Comparison of ENCODE assay signal across 8 cellular contexts in genomic region chr16:67872631-67873434, GRCh38. TPM values are rescaled to one million over a fixed set of nuclear protein-coding genes. Genes with fewer than 3 reads are reported as not detected.
DNase-seq lines count a peak whose midpoint lies in the region; ATAC-seq and TF ChIP-seq lines count a peak whose summit lies in the region.

Gene EDC4, plus strand, starts transcription at chr16:67873052. Its CDS starts 210 bp downstream, at chr16:67873262.

- H3K36me3 Mint-ChIP-seq in Calu3 (ENCODE audit: insufficient read depth, unreplicated experiment), result peaks cover 58% of the 10 kb centered on the region
- H3K36me3 Mint-ChIP-seq in activated naive CD4-positive, alpha-beta T cell treated with anti-CD3 and anti-CD28 coated beads, Interleukin-2, amount 10 ng/mL, durations not matched to agents 7 days and 5 days, result peaks cover 29% of the 10 kb centered on the region

- H3K9me3 Mint-ChIP-seq in Calu3 (ENCODE audit: low read depth, unreplicated experiment), result no peaks in the 10 kb centered on the region
- no peaks in the 10 kb centered on the region for H3K9me3 Mint-ChIP-seq in activated naive CD4-positive, alpha-beta T cell treated with anti-CD3 and anti-CD28 coated beads, Interleukin-2, amount 10 ng/mL, durations not matched to agents 7 days and 5 days

- peak within 1 kb of the TSS; percentile 87 for H3K4me3 Mint-ChIP-seq in Calu3 (ENCODE audit: low read depth, unreplicated experiment)
- H3K4me3 Mint-ChIP-seq in activated naive CD4-positive, alpha-beta T cell treated with anti-CD3 and anti-CD28 coated beads, Interleukin-2, amount 10 ng/mL, durations not matched to agents 7 days and 5 days, result peak within 1 kb of the TSS; percentile 91

- DNase-seq in Calu3 (peak; percentile 94), GM20000 (ENCODE audit: low spot score) (peak; percentile 96), SK-N-MC (ENCODE audit: low read depth, low spot score) (no peak)
- peak; percentile 91 for DNase-seq in activated naive CD4-positive, alpha-beta T cell treated with anti-CD3 and anti-CD28 coated beads, Interleukin-2, amount 10 ng/mL, durations not matched to agents 7 days and 5 days

- H3K4me1 ChIP-seq in HUES48 (ENCODE audit: control insufficient read depth, insufficient read depth, low read length) (peaks cover 2% of the 10 kb centered on the region; the same call in 1 of the 2 replicates), gastroesophageal sphincter (peaks cover 3 to 46% (median 22%) of the 10 kb centered on the region in 3 donors), neutrophil (ENCODE audit: control insufficient read depth in 1 of 2, insufficient read depth in 1 of 2, low read depth in 1 of 2, low read length in 1 of 2) (peaks cover 23 to 27% of the 10 kb centered on the region in 2 experiments)

- TF ChIP-seq POLR2A in gastroesophageal sphincter (IDR thresholded peaks at IDR 0.05), result peak; percentile 65 to 78

- H3K27ac Mint-ChIP-seq in Calu3 (ENCODE audit: unreplicated experiment), result peak within 1 kb of the TSS; percentile 84
- peak within 1 kb of the TSS; percentile 90 for H3K27ac Mint-ChIP-seq in activated naive CD4-positive, alpha-beta T cell treated with anti-CD3 and anti-CD28 coated beads, Interleukin-2, amount 10 ng/mL, durations not matched to agents 7 days and 5 days

- CTCF ChIA-PET in Calu3 (lab: Charles Lee), result interaction anchor here (1.3 to 2.3 kb wide), 2 partner anchors 11 to 56 kb away, joined by 8 to 10 read pairs; partner anchors contain the start of gene NRN1L
- CTCF ChIA-PET in activated naive CD4-positive, alpha-beta T cell treated with anti-CD3 and anti-CD28 coated beads, Interleukin-2, amount 10 ng/mL, durations not matched to agents 7 days and 5 days (lab: Charles Lee), result interaction anchor here (0.8 to 1.9 kb wide), 8 partner anchors 11 to 352 kb away, joined by 4 to 6 read pairs (median 4); partner anchors contain the start of gene NRN1L

- no peak for TF ChIP-seq EP300 in gastroesophageal sphincter (IDR thresholded peaks at IDR 0.05)

- H3K36me3 ChIP-seq in HUES48 (ENCODE audit: control insufficient read depth, insufficient read depth, low read length), result peaks cover 64% of the 10 kb centered on the region
- peaks cover 7% of the 10 kb centered on the region; the same call in 1 of the 2 replicates for H3K36me3 ChIP-seq in SK-N-MC (ENCODE audit: insufficient read depth, low read length)
- H3K36me3 ChIP-seq in gastroesophageal sphincter, result peaks cover 0 to 70% of the 10 kb centered on the region in 2 donors
- peaks cover 28% of the 10 kb centered on the region for H3K36me3 ChIP-seq in neutrophil

- no TSS peak for BruUV-seq in Calu3 (replicated peaks; lab: Mats Ljungman, UMichigan)

- intact Hi-C loops in Calu3 (cut with micrococcal nuclease; ENCODE audit: unreplicated experiment), result no loop called here

- TF ChIP-seq CTCF in Calu3 (IDR thresholded peaks at IDR 0.05; ENCODE audit: unreplicated experiment) (no peak), GM20000 (IDR thresholded peaks at IDR 0.05; ENCODE audit: extremely low read depth, missing control alignments) (no peak), gastroesophageal sphincter (IDR thresholded peaks at IDR 0.05) (peak in 1 of 4 experiments; percentile 22), neutrophil (IDR thresholded peaks at IDR 0.05) (peak; percentile 49), subcutaneous adipose tissue (IDR thresholded peaks at IDR 0.05; ENCODE audit: low read depth) (no peak)

- H3K27ac ChIP-seq in HUES48 (ENCODE audit: low read depth, low read length) (peak within 1 kb of the TSS; percentile 64), SK-N-MC (no peak within 1 kb of the TSS), gastroesophageal sphincter (peak within 1 kb of the TSS; percentile 41 to 89 (median 86)), neutrophil (peak within 1 kb of the TSS; percentile 85)

- WGBS in gastroesophageal sphincter (ENCODE audit: low coverage in 1 of 2), 2 donors, result 20% methylated on average over 1 of the region's 72 CpGs; no CpG with 5 or more reads in 1 of the 2 donors

- H3K4me1 Mint-ChIP-seq in Calu3 (ENCODE audit: low read depth, unreplicated experiment), result peaks cover 31% of the 10 kb centered on the region
- H3K4me1 Mint-ChIP-seq in activated naive CD4-positive, alpha-beta T cell treated with anti-CD3 and anti-CD28 coated beads, Interleukin-2, amount 10 ng/mL, durations not matched to agents 7 days and 5 days, result peaks cover 34% of the 10 kb centered on the region

- H3K27me3 ChIP-seq in HUES48 (ENCODE audit: control insufficient read depth, insufficient read depth, low read length) (no peaks in the 10 kb centered on the region), gastroesophageal sphincter (no peaks in the 10 kb centered on the region), neutrophil (no peaks in the 10 kb centered on the region)

- peak within 1 kb of the TSS; percentile 84 for H3K9ac ChIP-seq in HUES48 (ENCODE audit: low read depth, low read length)
- peak within 1 kb of the TSS; percentile 88 for H3K9ac ChIP-seq in SK-N-MC (ENCODE audit: insufficient read length)

- H3K4me3 ChIP-seq in HUES48 (ENCODE audit: low read depth, low read length) (peak within 1 kb of the TSS; percentile 95), SK-N-MC (peak within 1 kb of the TSS; percentile 81), gastroesophageal sphincter (peak within 1 kb of the TSS; percentile 65 to 99), neutrophil (ENCODE audit: low read depth in 1 of 2, low read length in 1 of 2) (peak within 1 kb of the TSS; percentile 84 to 90)

- peak; percentile 91 for ATAC-seq in gastroesophageal sphincter

- no peaks in the 10 kb centered on the region for H3K27me3 Mint-ChIP-seq in Calu3 (ENCODE audit: unreplicated experiment)
- H3K27me3 Mint-ChIP-seq in activated naive CD4-positive, alpha-beta T cell treated with anti-CD3 and anti-CD28 coated beads, Interleukin-2, amount 10 ng/mL, durations not matched to agents 7 days and 5 days, result no peaks in the 10 kb centered on the region

- no peaks in the 10 kb centered on the region for H3K9me3 ChIP-seq in HUES48 (ENCODE audit: control insufficient read depth, insufficient read depth, low read length)
- H3K9me3 ChIP-seq in SK-N-MC (ENCODE audit: low read depth, low read length), result no peaks in the 10 kb centered on the region
- no peaks in the 10 kb centered on the region for H3K9me3 ChIP-seq in gastroesophageal sphincter
- H3K9me3 ChIP-seq in neutrophil, result no peaks in the 10 kb centered on the region

RNA-seq across cellular contexts. Expression of gene EDC4, which starts in this region (rescaled TPM):
- total RNA-seq in Calu3 (2022), result 85.8 and 88.1 TPM in 2 replicates
- 10 to 100 TPM; 43.8 to 72.6 (median 53.5) TPM for total RNA-seq in gastroesophageal sphincter
- total RNA-seq in subcutaneous adipose tissue, result 10 to 100 TPM; 21.0 to 47.5 (median 28.3) TPM
